Comparison of ENCODE assay signal across 1 cellular context in genomic region chr22:39967103-39967829, GRCh38.
TF ChIP-seq lines count a peak whose summit lies in the region.

No MANE protein-coding gene starts in this region.

TF ChIP-seq in SK-N-SH, 30 proteins besides CTCF, POLR2A, EP300 and RAD21 (continued from another document):
- TF ChIP-seq, protein P1, sequence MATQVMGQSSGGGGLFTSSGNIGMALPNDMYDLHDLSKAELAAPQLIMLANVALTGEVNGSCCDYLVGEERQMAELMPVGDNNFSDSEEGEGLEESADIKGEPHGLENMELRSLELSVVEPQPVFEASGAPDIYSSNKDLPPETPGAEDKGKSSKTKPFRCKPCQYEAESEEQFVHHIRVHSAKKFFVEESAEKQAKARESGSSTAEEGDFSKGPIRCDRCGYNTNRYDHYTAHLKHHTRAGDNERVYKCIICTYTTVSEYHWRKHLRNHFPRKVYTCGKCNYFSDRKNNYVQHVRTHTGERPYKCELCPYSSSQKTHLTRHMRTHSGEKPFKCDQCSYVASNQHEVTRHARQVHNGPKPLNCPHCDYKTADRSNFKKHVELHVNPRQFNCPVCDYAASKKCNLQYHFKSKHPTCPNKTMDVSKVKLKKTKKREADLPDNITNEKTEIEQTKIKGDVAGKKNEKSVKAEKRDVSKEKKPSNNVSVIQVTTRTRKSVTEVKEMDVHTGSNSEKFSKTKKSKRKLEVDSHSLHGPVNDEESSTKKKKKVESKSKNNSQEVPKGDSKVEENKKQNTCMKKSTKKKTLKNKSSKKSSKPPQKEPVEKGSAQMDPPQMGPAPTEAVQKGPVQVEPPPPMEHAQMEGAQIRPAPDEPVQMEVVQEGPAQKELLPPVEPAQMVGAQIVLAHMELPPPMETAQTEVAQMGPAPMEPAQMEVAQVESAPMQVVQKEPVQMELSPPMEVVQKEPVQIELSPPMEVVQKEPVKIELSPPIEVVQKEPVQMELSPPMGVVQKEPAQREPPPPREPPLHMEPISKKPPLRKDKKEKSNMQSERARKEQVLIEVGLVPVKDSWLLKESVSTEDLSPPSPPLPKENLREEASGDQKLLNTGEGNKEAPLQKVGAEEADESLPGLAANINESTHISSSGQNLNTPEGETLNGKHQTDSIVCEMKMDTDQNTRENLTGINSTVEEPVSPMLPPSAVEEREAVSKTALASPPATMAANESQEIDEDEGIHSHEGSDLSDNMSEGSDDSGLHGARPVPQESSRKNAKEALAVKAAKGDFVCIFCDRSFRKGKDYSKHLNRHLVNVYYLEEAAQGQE (IDR thresholded peaks at IDR 0.05; ENCODE audit: low read depth, low read length), result no peak
- no peak for TF ChIP-seq RCOR1 (IDR thresholded peaks at IDR 0.05; ENCODE audit: low read length)
- TF ChIP-seq USF2 (IDR thresholded peaks at IDR 0.05; ENCODE audit: borderline replicate concordance, low read depth, low read length), result no peak
- TF ChIP-seq ZBTB33 (IDR thresholded peaks at IDR 0.05; ENCODE audit: borderline replicate concordance, low read depth), result no peak
- TF ChIP-seq MEF2A (IDR thresholded peaks at IDR 0.05; ENCODE audit: borderline replicate concordance, low read depth), result no peak
- TF ChIP-seq, protein P2, sequence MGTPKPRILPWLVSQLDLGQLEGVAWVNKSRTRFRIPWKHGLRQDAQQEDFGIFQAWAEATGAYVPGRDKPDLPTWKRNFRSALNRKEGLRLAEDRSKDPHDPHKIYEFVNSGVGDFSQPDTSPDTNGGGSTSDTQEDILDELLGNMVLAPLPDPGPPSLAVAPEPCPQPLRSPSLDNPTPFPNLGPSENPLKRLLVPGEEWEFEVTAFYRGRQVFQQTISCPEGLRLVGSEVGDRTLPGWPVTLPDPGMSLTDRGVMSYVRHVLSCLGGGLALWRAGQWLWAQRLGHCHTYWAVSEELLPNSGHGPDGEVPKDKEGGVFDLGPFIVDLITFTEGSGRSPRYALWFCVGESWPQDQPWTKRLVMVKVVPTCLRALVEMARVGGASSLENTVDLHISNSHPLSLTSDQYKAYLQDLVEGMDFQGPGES (IDR thresholded peaks at IDR 0.05; ENCODE audit: low read depth, low read length), result no peak
- no peak for TF ChIP-seq FOXM1 (IDR thresholded peaks at IDR 0.05; ENCODE audit: low read depth)
TF ChIP-seq in SK-N-SH: peak in this region for 0.
